1 cellular context compared by ENCODE assay signal in genomic region chr6:47135772-47136171, GRCh38.
TF ChIP-seq lines count a peak whose summit lies in the region.

No MANE protein-coding gene starts in this region.

TF ChIP-seq in HepG2, 621 proteins besides CTCF, POLR2A, EP300 and RAD21 (continued from another document and continues in another):
- TF ChIP-seq MLX (CRISPR knock-in tag; IDR thresholded peaks at IDR 0.05) (no peak), ZNF430 (CRISPR knock-in tag; IDR thresholded peaks at IDR 0.05) (no peak), ZNF770 (CRISPR knock-in tag; IDR thresholded peaks at IDR 0.05) (no peak), ZNF484 (CRISPR knock-in tag; IDR thresholded peaks at IDR 0.05; ENCODE audit: borderline replicate concordance, low read depth) (no peak), ZNF879 (CRISPR knock-in tag; IDR thresholded peaks at IDR 0.05) (no peak), ARHGAP35 (CRISPR knock-in tag; IDR thresholded peaks at IDR 0.05; ENCODE audit: borderline replicate concordance) (no peak), POLR2AphosphoS5 (IDR thresholded peaks at IDR 0.05; ENCODE audit: low read depth, low read length) (no peak), ZBTB7B (CRISPR knock-in tag; IDR thresholded peaks at IDR 0.05) (0 out of 2 replicates have a peak, but pooled peaks have one; percentile 30), ZFX (CRISPR knock-in tag; IDR thresholded peaks at IDR 0.05; ENCODE audit: low read depth) (no peak), RBAK (CRISPR knock-in tag; IDR thresholded peaks at IDR 0.05) (no peak), ZNF570 (CRISPR knock-in tag; IDR thresholded peaks at IDR 0.05; ENCODE audit: borderline replicate concordance) (no peak), ZNF24 (IDR thresholded peaks at IDR 0.05) (no peak; the same call in 1 of the 2 replicates), ZNF766 (CRISPR knock-in tag; IDR thresholded peaks at IDR 0.05; ENCODE audit: borderline replicate concordance) (no peak), ARID5B (CRISPR knock-in tag; IDR thresholded peaks at IDR 0.05) (peak; percentile 97), FOSL1 (CRISPR knock-in tag; IDR thresholded peaks at IDR 0.05; ENCODE audit: borderline replicate concordance) (peak; percentile 83; the same call in 1 of the 2 replicates), ZNF350 (CRISPR knock-in tag; IDR thresholded peaks at IDR 0.05; ENCODE audit: borderline replicate concordance, low read depth) (no peak), ZFY (CRISPR knock-in tag; IDR thresholded peaks at IDR 0.05) (no peak), ZNF564 (CRISPR knock-in tag; IDR thresholded peaks at IDR 0.05) (no peak), SKI (IDR thresholded peaks at IDR 0.05; ENCODE audit: partially characterized antibody) (no peak), GLI4 (CRISPR knock-in tag; IDR thresholded peaks at IDR 0.05; ENCODE audit: borderline replicate concordance) (no peak), ZNF569 (CRISPR knock-in tag; IDR thresholded peaks at IDR 0.05; ENCODE audit: borderline replicate concordance) (no peak), ZBTB21 (CRISPR knock-in tag; IDR thresholded peaks at IDR 0.05) (no peak), ZHX1 (CRISPR knock-in tag; IDR thresholded peaks at IDR 0.05; ENCODE audit: low read depth) (no peak), HIC2 (CRISPR knock-in tag; IDR thresholded peaks at IDR 0.05; ENCODE audit: low read depth) (no peak), PRDM10 (CRISPR knock-in tag; IDR thresholded peaks at IDR 0.05; ENCODE audit: low read depth) (no peak; the same call in 1 of the 2 replicates), ZNF878 (CRISPR knock-in tag; IDR thresholded peaks at IDR 0.05) (peak; percentile 82; the same call in 1 of the 2 replicates), GATAD2A (CRISPR knock-in tag; IDR thresholded peaks at IDR 0.05) (peak; percentile 99), POGK (CRISPR knock-in tag; conservative IDR thresholded peaks at IDR 0.05) (no peak), RCOR2 (CRISPR knock-in tag; IDR thresholded peaks at IDR 0.05) (peak; percentile 89), MXD3 (CRISPR knock-in tag; IDR thresholded peaks at IDR 0.05) (no peak), ZNF639 (CRISPR knock-in tag; conservative IDR thresholded peaks at IDR 0.05) (0 out of 2 replicates have a peak, but pooled peaks have one; percentile 52), ZSCAN20 (CRISPR knock-in tag; IDR thresholded peaks at IDR 0.05; ENCODE audit: borderline replicate concordance) (no peak), CHD2 (IDR thresholded peaks at IDR 0.05; ENCODE audit: low read depth, low read length) (no peak), MZF1 (CRISPR knock-in tag; IDR thresholded peaks at IDR 0.05; ENCODE audit: borderline replicate concordance) (no peak), PRDM15 (CRISPR knock-in tag; IDR thresholded peaks at IDR 0.05) (no peak)
